In genomic region chr11:12110714-12111481, GRCh38 we compare ENCODE assay signal across 8 cellular contexts. TPM values are rescaled to one million over a fixed set of nuclear protein-coding genes. Genes with fewer than 3 reads are reported as not detected.
DNase-seq lines count a peak whose midpoint lies in the region; ATAC-seq lines count a peak whose summit lies in the region.

No MANE protein-coding gene starts in this region.

- peak overlapping the region; percentile 77 for H3K4me3 Mint-ChIP-seq in activated T-cell treated with anti-CD3 and anti-CD28 coated beads, Interleukin-2, amount 50 U/mL, for 4 hours

- H3K9me3 ChIP-seq in skeletal muscle satellite cell (replicated peaks; ENCODE audit: low read length) = no peaks in the 10 kb centered on the region

- H3K4me1 Mint-ChIP-seq in activated T-cell treated with anti-CD3 and anti-CD28 coated beads, Interleukin-2, amount 50 U/mL, for 4 hours (ENCODE audit: low read depth) = peaks cover 23% of the 10 kb centered on the region

- peak overlapping the region; percentile 43 for H3K4me3 ChIP-seq in iPS-11a (ENCODE audit: low read depth, low read length)
- peak overlapping the region; percentile 89 for H3K4me3 ChIP-seq in skeletal muscle satellite cell (ENCODE audit: low read length)

- H3K27me3 Mint-ChIP-seq in activated T-cell treated with anti-CD3 and anti-CD28 coated beads, Interleukin-2, amount 50 U/mL, for 4 hours (ENCODE audit: low read depth) = no peaks in the 10 kb centered on the region

- peak; percentile 45 to 49 for ATAC-seq in activated T-cell treated with anti-CD3 and anti-CD28 coated beads, Interleukin-2, amount 50 U/mL, for 4 hours
- peak; percentile 30 for ATAC-seq in HG02798 (IDR thresholded peaks at IDR 0.05; ENCODE audit: poor library complexity, unreplicated experiment)

- peak; percentile 22 for DNase-seq in activated T-cell treated with anti-CD3 and anti-CD28 coated beads, Interleukin-2, amount 50 U/mL, for 4 hours
- no peak for DNase-seq in activated T-cell treated with anti-CD3 and anti-CD28 coated beads, Interleukin-2, amount 50 U/mL, for 1 hour
- DNase-seq in NOMO-1 treated with DMSO at 0.1 percent for 48 hours (lab: John Stamatoyannopoulos, UW; ENCODE audit: unreplicated experiment) = peak; percentile 52
- DNase-seq in GOT3 (lab: John Stamatoyannopoulos, UW) = no peak

- no peaks in the 10 kb centered on the region for H3K27me3 ChIP-seq in skeletal muscle satellite cell (ENCODE audit: control insufficient read depth, insufficient read depth, low read length)

- H3K4me1 ChIP-seq in skeletal muscle satellite cell (ENCODE audit: control insufficient read depth, insufficient read depth, low read length) = peaks cover 44% of the 10 kb centered on the region

- peak overlapping the region; percentile 94 for H3K9ac ChIP-seq in skeletal muscle satellite cell (ENCODE audit: low read depth, low read length)

- peaks cover 17% of the 10 kb centered on the region for H3K36me3 ChIP-seq in skeletal muscle satellite cell (ENCODE audit: insufficient read depth, low read length)

- H3K4me2 ChIP-seq in skeletal muscle satellite cell (ENCODE audit: low read length) = peak overlapping the region; percentile 97

- H3K36me3 Mint-ChIP-seq in activated T-cell treated with anti-CD3 and anti-CD28 coated beads, Interleukin-2, amount 50 U/mL, for 4 hours (ENCODE audit: insufficient read depth) = no peaks in the 10 kb centered on the region

- H3K9me3 Mint-ChIP-seq in activated T-cell treated with anti-CD3 and anti-CD28 coated beads, Interleukin-2, amount 50 U/mL, for 4 hours = no peaks in the 10 kb centered on the region

- H3K27ac ChIP-seq in angular gyrus (ENCODE audit: low read depth, low read length) = peak overlapping the region; percentile 13

RNA-seq across cellular contexts. Expression of gene MICAL2, which starts 0.5 kb away (rescaled TPM):
- 100 to 1,000 TPM in 1 of 3 donors, 10 to 100 TPM in 2; 70.3 to 118 (median 71.4) TPM for total RNA-seq in activated T-cell treated with anti-CD3 and anti-CD28 coated beads, Interleukin-2, amount 50 U/mL, for 4 hours
- total RNA-seq in skeletal muscle satellite cell (2012; rRNA removed) = 25.6 and 43.9 TPM in 2 replicates

Comparison
In these comparisons a context has a peak if more than half of its experiments do, and no peak if none do; other contexts are left out.
1. DNase-seq: peak in activated T-cell treated with anti-CD3 and anti-CD28 coated beads, Interleukin-2, amount 50 U/mL, for 4 hours (single experiment) and NOMO-1 treated with DMSO at 0.1 percent for 48 hours (single experiment); none in activated T-cell treated with anti-CD3 and anti-CD28 coated beads, Interleukin-2, amount 50 U/mL, for 1 hour (single experiment) and GOT3 (single experiment).